In the genomic region with DNA sequence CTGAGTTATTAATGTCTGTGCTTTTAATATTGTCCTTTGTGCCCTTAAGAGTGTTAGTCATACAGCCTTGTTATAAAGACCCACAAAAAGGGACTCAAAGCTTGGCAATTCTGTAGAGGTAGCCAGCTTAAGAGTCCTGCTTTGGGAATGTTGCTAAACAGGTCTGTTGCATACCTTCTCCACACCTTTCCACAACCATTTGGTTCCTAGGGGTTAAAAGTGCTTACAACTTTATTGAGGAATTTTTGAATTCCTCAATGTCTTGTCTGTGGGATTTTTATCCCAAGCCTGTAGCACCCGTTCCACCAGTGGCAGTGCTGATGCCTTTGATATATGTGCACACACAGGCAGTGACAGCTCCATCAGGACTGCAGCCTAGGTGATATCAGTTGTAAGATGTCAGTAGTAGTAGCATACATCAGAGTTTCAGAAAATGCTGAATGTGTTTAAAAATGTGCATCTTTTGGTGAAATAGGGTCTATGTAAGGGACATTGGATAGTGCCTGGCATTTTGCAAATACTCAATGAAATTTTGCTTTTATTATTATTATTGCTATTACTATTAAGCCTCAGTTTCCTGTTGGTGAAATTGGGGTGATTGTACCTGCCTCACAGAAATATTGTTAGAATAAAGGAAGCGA, we compare ENCODE assay signal across 27 cellular contexts.
DNase-seq lines count a peak whose midpoint lies in the region; ATAC-seq, FAIRE-seq and TF ChIP-seq lines count a peak whose summit lies in the region.
"Had no signal": no experiment of that assay in that cellular context is flagged by ENCODE, and none has a peak within 500 bp of the region (broad histone marks: within the 10 kb centered on the region; RNA-seq: fewer than 3 reads in every experiment).

No MANE protein-coding gene starts in this region.

- no peak overlapping the region for H2BK5ac ChIP-seq in H1 (ENCODE audit: low read depth, low read length)

- no peak for FAIRE-seq in H1 (lab: Jason Lieb, UNC)

- no peak overlapping the region for H3K4me2 ChIP-seq in H1 (ENCODE audit: insufficient read depth in 1 of 2, low read depth in 2 of 2, low read length in 2 of 2)

- H2BK20ac ChIP-seq in H1 (ENCODE audit: low read length) = no peak overlapping the region

- H4K8ac ChIP-seq in H1 (ENCODE audit: extremely low read depth, insufficient read depth, low read length) = no peak overlapping the region

- BruUV-seq in Calu3 (replicated peaks; lab: Mats Ljungman, UMichigan) = no TSS peak

- H3K27ac ChIP-seq in H1 (ENCODE audit: low read depth, low read length) = no peak overlapping the region
- no peak overlapping the region for H3K27ac ChIP-seq in left lung
- H3K27ac ChIP-seq: cardiac muscle cell, HL-60, SK-N-MC, WERI-Rb-1 had no signal

- H3K23ac ChIP-seq in H1 (ENCODE audit: insufficient read length) = no peak overlapping the region

- intact Hi-C loops in Calu3 (cut with micrococcal nuclease; ENCODE audit: unreplicated experiment) = no loop called here
- intact Hi-C loops in left lung (cut with DNase I) = no loop called here

- no peak overlapping the region for H2BK12ac ChIP-seq in H1 (ENCODE audit: low read depth, low read length)

- in situ Hi-C loops in G401 (cut with HindIII; ENCODE audit: low sequenced_read_pairs) = no loop called here

- 93% methylated on average over 2 of the region's 2 CpGs; no CpG with 5 or more reads in 1 of the 2 experiments for WGBS in H1 (ENCODE audit: extremely low coverage in 1 of 2, insufficient coverage in 1 of 2, insufficient read length in 1 of 2, insufficient replicate concordance in 2 of 2, low coverage in 1 of 2, low lambda C conversion rate in 2 of 2, missing lambda C conversion rate in 1 of 2), 2 experiments

- CTCF ChIA-PET in Calu3 (lab: Charles Lee) = interaction anchor here (0.6 to 6.7 kb wide), 11 partner anchors 12 to 90 kb away, joined by 3 to 38 read pairs (median 4); a partner anchor contains a TSS
- CTCF ChIA-PET in H1 (lab: Charles Lee; ENCODE audit: partially characterized antibody) = interaction anchor here (1.2 to 6.6 kb wide), 7 partner anchors 10 to 62 kb away, joined by 3 to 46 read pairs (median 4); no protein-coding TSS in a partner anchor
- CTCF ChIA-PET in activated CD4-positive, alpha-beta T cell treated with anti-CD3 and anti-CD28 coated beads, Interleukin-2, amount 10 ng/mL, durations not matched to agents 7 days and 5 days (lab: Charles Lee) = interaction anchor here (1.2 kb wide), 1 partner anchor 16 kb away, joined by 5 read pairs; no protein-coding TSS in a partner anchor

- H2BK15ac ChIP-seq in H1 (ENCODE audit: low read length) = no peak overlapping the region

- peaks cover 7% of the 10 kb centered on the region; the same call in 1 of the 2 replicates for H3K79me1 ChIP-seq in H1 (ENCODE audit: low read depth, low read length)

- POLR2A ChIA-PET in H1 (lab: Charles Lee; ENCODE audit: partially characterized antibody) = interaction anchor here (1.2 to 2.0 kb wide), 2 partner anchors 12 to 18 kb away, joined by 5 to 8 read pairs; no protein-coding TSS in a partner anchor
- POLR2A ChIA-PET in activated CD4-positive, alpha-beta T cell treated with anti-CD3 and anti-CD28 coated beads, Interleukin-2, amount 10 ng/mL, durations not matched to agents 7 days and 5 days (lab: Charles Lee) = no interaction called here

- H3K9me3 Mint-ChIP-seq in Calu3 (ENCODE audit: low read depth, unreplicated experiment) = no peaks in the 10 kb centered on the region
- no peaks in the 10 kb centered on the region for H3K9me3 Mint-ChIP-seq in activated CD4-positive, alpha-beta T cell treated with anti-CD3 and anti-CD28 coated beads, Interleukin-2, amount 10 ng/mL, durations not matched to agents 7 days and 5 days
- H3K9me3 Mint-ChIP-seq: CD4-positive, alpha-beta T cell had no signal

- no peaks in the 10 kb centered on the region for H3K23me2 ChIP-seq in H1 (ENCODE audit: low read depth, low read length)

- H3K36me3 ChIP-seq in H1 (ENCODE audit: control insufficient read depth in 2 of 4, insufficient read depth in 4 of 4, low read length in 3 of 4) = no peaks in the 10 kb centered on the region
- H3K36me3 ChIP-seq in left lung = no peaks in the 10 kb centered on the region
- no peaks in the 10 kb centered on the region for H3K36me3 ChIP-seq in H7 (replicated peaks; ENCODE audit: control insufficient read depth, insufficient read depth, low read length)
- H3K36me3 ChIP-seq: cardiac muscle cell, MG63, upper lobe of left lung, WERI-Rb-1 had no signal

- no peak overlapping the region for H2BK120ac ChIP-seq in H1 (replicated peaks; ENCODE audit: low read depth, low read length)

- TF ChIP-seq CTCF in Calu3 (IDR thresholded peaks at IDR 0.05; ENCODE audit: unreplicated experiment) = no peak
- TF ChIP-seq CTCF in H1 (IDR thresholded peaks at IDR 0.05; ENCODE audit: control extremely low read depth in 1 of 3, insufficient read depth in 1 of 3, low read depth in 1 of 3, low read length in 3 of 3) = no peak
- TF ChIP-seq CTCF in left lung (IDR thresholded peaks at IDR 0.05) = no peak

- H3K18ac ChIP-seq in H1 (ENCODE audit: extremely low read depth, low read length) = no peak overlapping the region

- H3K4me1 ChIP-seq in H1 (replicated peaks in 1 of 4; ENCODE audit: control insufficient read depth in 3 of 4, insufficient read depth in 4 of 4, low read length in 3 of 4) (peaks cover 0 to 19% (median 5%) of the 10 kb centered on the region in 4 experiments; a peak in 6 of 7 replicates), left lung (peaks cover 6 to 8% of the 10 kb centered on the region in 2 donors)

- H2AFZ ChIP-seq in H1 (ENCODE audit: low read length) = no peak overlapping the region

- H3K27me3 ChIP-seq in H1 (replicated peaks in 1 of 4; ENCODE audit: control insufficient read depth in 3 of 4, extremely low read depth in 1 of 4, insufficient read depth in 3 of 4, low read length in 3 of 4) (no peaks in the 10 kb centered on the region), left lung (no peaks in the 10 kb centered on the region), H7 (ENCODE audit: control insufficient read depth, insufficient read depth, low read length) (no peaks in the 10 kb centered on the region)
- H3K27me3 ChIP-seq: cardiac muscle cell, MG63, upper lobe of left lung had no signal

- no peak for TF ChIP-seq POLR2A in H1 (IDR thresholded peaks at IDR 0.05; ENCODE audit: control extremely low read depth in 1 of 2, low read depth in 2 of 2, low read length in 2 of 2)

- no peak overlapping the region for H4K5ac ChIP-seq in H1 (ENCODE audit: insufficient read length, low read depth, low read length)

- peaks cover 4% of the 10 kb centered on the region in 2 experiments for H4K20me1 ChIP-seq in H1 (replicated peaks in 1 of 2; ENCODE audit: control insufficient read depth in 1 of 2, insufficient read depth in 2 of 2, low read length in 2 of 2)

- peak; percentile 82 for ATAC-seq in left lung

- peak overlapping the region; percentile 46 for H3K27ac Mint-ChIP-seq in Calu3 (ENCODE audit: unreplicated experiment)
- no peak overlapping the region for H3K27ac Mint-ChIP-seq in activated CD4-positive, alpha-beta T cell treated with anti-CD3 and anti-CD28 coated beads, Interleukin-2, amount 10 ng/mL, durations not matched to agents 7 days and 5 days
- H3K27ac Mint-ChIP-seq: CD4-positive, alpha-beta T cell had no signal

- H3K9ac ChIP-seq in H1 (replicated peaks in 1 of 4; ENCODE audit: extremely low read depth in 1 of 4, low read depth in 3 of 4, low read length in 3 of 4) = no peak overlapping the region

- peaks cover 97% of the 10 kb centered on the region for H3K4me1 Mint-ChIP-seq in Calu3 (ENCODE audit: low read depth, unreplicated experiment)
- H3K4me1 Mint-ChIP-seq in activated CD4-positive, alpha-beta T cell treated with anti-CD3 and anti-CD28 coated beads, Interleukin-2, amount 10 ng/mL, durations not matched to agents 7 days and 5 days = no peaks in the 10 kb centered on the region

- H4K91ac ChIP-seq in H1 (replicated peaks; ENCODE audit: insufficient read length, low read length) = no peak overlapping the region

- H3K14ac ChIP-seq in H1 (ENCODE audit: insufficient read length) = no peak overlapping the region

- peak; percentile 48 for DNase-seq in Calu3
- DNase-seq in HT-29 (ENCODE audit: low spot score) = peak; percentile 74
- no peak for DNase-seq in H1 (ENCODE audit: low read depth in 1 of 2, low spot score in 2 of 2)
- DNase-seq in left lung = no peak
- no peak for DNase-seq in activated CD4-positive, alpha-beta T cell treated with anti-CD3 and anti-CD28 coated beads, Interleukin-2, amount 10 ng/mL, durations not matched to agents 7 days and 5 days
- no peak for DNase-seq in G401 (ENCODE audit: low spot score)
- DNase-seq in H4 (ENCODE audit: low spot score) = no peak
- DNase-seq in H7 = no peak
- DNase-seq: activated naive CD4-positive, alpha-beta T cell treated with anti-CD3 and anti-CD28 coated beads, Interleukin-2, amount 50 U/mL, for 16 hours; amygdala; CD4-positive, alpha-beta T cell; cortex of kidney; DMS153; HCEC 1CT; mesenchymal stem cell; MG63; NCI-H1417; NCI-H2171; NCI-H526 treated with DMSO at 0.1 percent for 48 hours; nucleus accumbens; T-helper 2 cell; WERI-Rb-1 had no signal

- no peak overlapping the region for H3K56ac ChIP-seq in H1 (replicated peaks; ENCODE audit: insufficient read length, low read depth, low read length)

- H3K9me3 ChIP-seq in H1 (ENCODE audit: insufficient read depth in 2 of 2, low read depth in 1 of 2, low read length in 1 of 2) (no peaks in the 10 kb centered on the region), left lung (no peaks in the 10 kb centered on the region)
- H3K9me3 ChIP-seq: MG63, upper lobe of left lung had no signal

- H3K4me3 ChIP-seq in H1 (ENCODE audit: extremely low read depth in 1 of 4, insufficient read depth in 2 of 4, low read depth in 3 of 4, low read length in 4 of 4) = no peak overlapping the region
- no peak overlapping the region for H3K4me3 ChIP-seq in left lung
- no peak overlapping the region for H3K4me3 ChIP-seq in H7 (ENCODE audit: insufficient read depth, low read depth, low read length)
- H3K4me3 ChIP-seq: cardiac muscle cell, MG63, SK-N-MC, skin epidermis, upper lobe of left lung had no signal

- no peak overlapping the region for H3K4me3 Mint-ChIP-seq in Calu3 (ENCODE audit: low read depth, unreplicated experiment)
- H3K4me3 Mint-ChIP-seq in activated CD4-positive, alpha-beta T cell treated with anti-CD3 and anti-CD28 coated beads, Interleukin-2, amount 10 ng/mL, durations not matched to agents 7 days and 5 days = no peak overlapping the region
- H3K4me3 Mint-ChIP-seq: CD4-positive, alpha-beta T cell had no signal

- TF ChIP-seq RAD21 in H1 (IDR thresholded peaks at IDR 0.05 in 1 of 2, conservative IDR thresholded peaks at IDR 0.05 in 1 of 2; ENCODE audit: low read depth in 2 of 2, low read length in 2 of 2) = no peak

- H3K36me3 Mint-ChIP-seq in Calu3 (ENCODE audit: insufficient read depth, unreplicated experiment) = peaks cover 21% of the 10 kb centered on the region
- no peaks in the 10 kb centered on the region for H3K36me3 Mint-ChIP-seq in activated CD4-positive, alpha-beta T cell treated with anti-CD3 and anti-CD28 coated beads, Interleukin-2, amount 10 ng/mL, durations not matched to agents 7 days and 5 days (ENCODE audit: low read depth)

- no peak for TF ChIP-seq EP300 in H1 (IDR thresholded peaks at IDR 0.05; ENCODE audit: borderline replicate concordance in 1 of 2, low read depth in 2 of 2, low read length in 2 of 2)

- no peak overlapping the region for H3K4ac ChIP-seq in H1 (replicated peaks; ENCODE audit: insufficient read length, low read depth, low read length)

- no peaks in the 10 kb centered on the region for H3K27me3 Mint-ChIP-seq in Calu3 (ENCODE audit: unreplicated experiment)
- no peaks in the 10 kb centered on the region for H3K27me3 Mint-ChIP-seq in activated CD4-positive, alpha-beta T cell treated with anti-CD3 and anti-CD28 coated beads, Interleukin-2, amount 10 ng/mL, durations not matched to agents 7 days and 5 days

- peaks cover 0 to 52% of the 10 kb centered on the region in 2 experiments; a peak in 3 of 4 replicates for H3K79me2 ChIP-seq in H1 (ENCODE audit: control insufficient read depth in 1 of 2, insufficient read depth in 2 of 2, low read length in 2 of 2)

- no peak overlapping the region for H2AK5ac ChIP-seq in H1 (ENCODE audit: low read depth, low read length)

Comparison
In these comparisons a context has a peak if more than half of its experiments do, and no peak if none do; other contexts are left out.
1. DNase-seq: peak in Calu3 (single experiment) and HT-29 (single experiment); none in H1 (0 of 2), left lung (0 of 2), activated CD4-positive, alpha-beta T cell treated with anti-CD3 and anti-CD28 coated beads, Interleukin-2, amount 10 ng/mL, durations not matched to agents 7 days and 5 days (single experiment), G401 (single experiment), H4 (single experiment) and H7 (single experiment).